In genomic region chr19:4173479-4174211, GRCh38 we compare ENCODE assay signal across 21 cellular contexts. TPM values are rescaled to one million over a fixed set of nuclear protein-coding genes. Genes with fewer than 3 reads are reported as not detected.
DNase-seq lines count a peak whose midpoint lies in the region; ATAC-seq and TF ChIP-seq lines count a peak whose summit lies in the region.
"Had no signal": no experiment of that assay in that cellular context is flagged by ENCODE, and none has a peak within 500 bp of the region (broad histone marks: within the 10 kb centered on the region; RNA-seq: fewer than 3 reads in every experiment).

No MANE protein-coding gene starts in this region.

- peak overlapping the region in 1 of 2 donors; percentile 12 for H3K9ac ChIP-seq in colonic mucosa (ENCODE audit: low read depth in 2 of 2, low read length in 2 of 2)
- H3K9ac ChIP-seq: BLaER1 treated with 17β-estradiol and CSF1 and Interleukin-3, amounts not matched to agents 10 nM and 100 nM had no signal

- WGBS in right lobe of liver (ENCODE audit: insufficient coverage, low coverage, low lambda C conversion rate, missing lambda C conversion rate), result 18% methylated on average over 6 of the region's 11 CpGs

- H3K9me3 ChIP-seq in colonic mucosa, result no peaks in the 10 kb centered on the region
- no peaks in the 10 kb centered on the region for H3K9me3 ChIP-seq in right lobe of liver
- H3K9me3 ChIP-seq in CD4-positive, alpha-beta memory T cell (ENCODE audit: control insufficient read depth in 1 of 2, low read length in 2 of 2), result no peaks in the 10 kb centered on the region
- no peaks in the 10 kb centered on the region for H3K9me3 ChIP-seq in breast epithelium
- H3K9me3 ChIP-seq: BLaER1 treated with 17β-estradiol and CSF1 and Interleukin-3, amounts not matched to agents 10 nM and 100 nM; upper lobe of right lung had no signal

- H3K36me3 ChIP-seq in H7 (replicated peaks; ENCODE audit: control insufficient read depth, insufficient read depth, low read length) (no peaks in the 10 kb centered on the region), colonic mucosa (no peaks in the 10 kb centered on the region), right lobe of liver (peaks cover 6 to 36% (median 19%) of the 10 kb centered on the region in 4 donors), breast epithelium (peaks cover 11% of the 10 kb centered on the region)
- no peaks in the 10 kb centered on the region for H3K36me3 ChIP-seq in CD4-positive, alpha-beta memory T cell (ENCODE audit: insufficient read depth, low read length)

- DNase-seq in H7 (peak; percentile 73), colonic mucosa (no peak), right lobe of liver (no peak), breast epithelium (ENCODE audit: low spot score in 2 of 2) (no peak), C1 segment of cervical spinal cord (lab: John Stamatoyannopoulos, UW) (no peak)
- DNase-seq in CD4-positive, alpha-beta memory T cell, result no peak
- DNase-seq: NCI-H1417 treated with DMSO at 0.1 percent for 48 hours, NCI-H2107 had no signal

- ATAC-seq in right lobe of liver, result no peak

- TF ChIP-seq CTCF in colonic mucosa (IDR thresholded peaks at IDR 0.05) (no peak), right lobe of liver (IDR thresholded peaks at IDR 0.05) (no peak), breast epithelium (IDR thresholded peaks at IDR 0.05) (no peak)

- peak overlapping the region; percentile 20; the same call in 1 of the 2 replicates for H3K4me3 ChIP-seq in H7 (ENCODE audit: insufficient read depth, low read depth, low read length)
- H3K4me3 ChIP-seq in colonic mucosa, result no peak overlapping the region
- no peak overlapping the region for H3K4me3 ChIP-seq in right lobe of liver
- H3K4me3 ChIP-seq in CD4-positive, alpha-beta memory T cell (ENCODE audit: low read length in 2 of 2), result no peak overlapping the region
- no peak overlapping the region for H3K4me3 ChIP-seq in breast epithelium
- H3K4me3 ChIP-seq: BLaER1 treated with 17β-estradiol and CSF1 and Interleukin-3, amounts not matched to agents 10 nM and 100 nM; Peyer's patch; upper lobe of right lung had no signal

- peak overlapping the region; percentile 53 for H3K27ac ChIP-seq in colonic mucosa
- H3K27ac ChIP-seq in right lobe of liver, result no peak overlapping the region
- H3K27ac ChIP-seq in CD4-positive, alpha-beta memory T cell (ENCODE audit: low read depth, low read length), result no peak overlapping the region
- H3K27ac ChIP-seq in breast epithelium, result no peak overlapping the region
- H3K27ac ChIP-seq: BLaER1 treated with 17β-estradiol and CSF1 and Interleukin-3, amounts not matched to agents 10 nM and 100 nM; upper lobe of right lung had no signal

- intact Hi-C loops in colonic mucosa (cut with DNase I) (no loop called here), right lobe of liver (cut with DNase I) (no loop called here), breast epithelium (cut with DNase I; ENCODE audit: low total_unique reads) (no loop called here)
- intact Hi-C loops in CD4-positive, alpha-beta memory T cell (cut with micrococcal nuclease), result no loop called here

- peaks cover 0 to 2% (median 0%) of the 10 kb centered on the region in 8 donors for H3K9me3 Mint-ChIP-seq in CD4-positive, alpha-beta memory T cell

- peaks cover 4 to 10% of the 10 kb centered on the region in 2 donors for H3K36me3 Mint-ChIP-seq in CD4-positive, alpha-beta memory T cell

- POLR2A ChIA-PET in CD4-positive, alpha-beta memory T cell (lab: Charles Lee; ENCODE audit: partially characterized antibody), result no interaction called here

- H3K4me1 ChIP-seq in colonic mucosa (peaks cover 7% of the 10 kb centered on the region), right lobe of liver (peaks cover 0 to 5% (median 0%) of the 10 kb centered on the region in 4 donors), breast epithelium (no peaks in the 10 kb centered on the region)
- no peaks in the 10 kb centered on the region for H3K4me1 ChIP-seq in CD4-positive, alpha-beta memory T cell (ENCODE audit: insufficient read depth, low read length)
- H3K4me1 ChIP-seq: upper lobe of right lung had no signal

- CTCF ChIA-PET in CD4-positive, alpha-beta memory T cell (lab: Charles Lee; ENCODE audit: partially characterized antibody), result no interaction called here

- H3K27ac Mint-ChIP-seq in CD4-positive, alpha-beta memory T cell, result no peak overlapping the region
- H3K27ac Mint-ChIP-seq: activated CD4-positive, alpha-beta T cell treated with anti-CD3 and anti-CD28 coated beads for 36 hours had no signal

- peaks cover 0 to 9% (median 2%) of the 10 kb centered on the region in 4 donors for H3K4me1 Mint-ChIP-seq in CD4-positive, alpha-beta memory T cell
- H3K4me1 Mint-ChIP-seq: activated CD4-positive, alpha-beta T cell treated with anti-CD3 and anti-CD28 coated beads for 36 hours had no signal

- TF ChIP-seq POLR2A in right lobe of liver (IDR thresholded peaks at IDR 0.05) (peak; percentile 2), breast epithelium (IDR thresholded peaks at IDR 0.05) (no peak)

- H3K27me3 ChIP-seq in H7 (ENCODE audit: control insufficient read depth, insufficient read depth, low read length) (peaks cover 3% of the 10 kb centered on the region), colonic mucosa (peaks cover 4% of the 10 kb centered on the region), right lobe of liver (no peaks in the 10 kb centered on the region), breast epithelium (peaks cover 0 to 9% of the 10 kb centered on the region in 2 donors)
- H3K27me3 ChIP-seq in CD4-positive, alpha-beta memory T cell (ENCODE audit: insufficient read depth, low read length), result no peaks in the 10 kb centered on the region
- H3K27me3 ChIP-seq: Peyer's patch had no signal

- H3K27me3 Mint-ChIP-seq in CD4-positive, alpha-beta memory T cell, result peaks cover 0 to 3% of the 10 kb centered on the region in 2 donors

- H3K4me3 Mint-ChIP-seq in CD4-positive, alpha-beta memory T cell, result no peak overlapping the region
- H3K4me3 Mint-ChIP-seq: activated CD4-positive, alpha-beta T cell treated with anti-CD3 and anti-CD28 coated beads for 36 hours had no signal

RNA-seq across cellular contexts. Expression of gene SIRT6, which starts 8.7 kb away (rescaled TPM):
- total RNA-seq in H7 (2014; rRNA removed; shearing (Covaris generic)), result 23.3 and 25.1 TPM in 2 replicates
- total RNA-seq in colonic mucosa (100 to 1,000 TPM in 1 of 2 donors, 10 to 100 TPM in 1; 83.9 to 120 TPM), right lobe of liver (10 to 100 TPM in 3 of 6 experiments, 1 to 10 TPM in 3; 7.9 to 21.6 (median 10.0) TPM), breast epithelium (10 to 100 TPM; 21.5 to 29.8 (median 25.6) TPM)
- total RNA-seq in CD4-positive, alpha-beta memory T cell, result 10 to 100 TPM; 26.8 to 27.0 TPM
- polyA plus RNA-seq in CD4-positive, alpha-beta memory T cell, result 1 to 10 TPM in 1 of 2 donors, under 1 TPM in 1; 0.19 to 5.0 TPM

RNA-seq across cellular contexts. Expression of gene ANKRD24, which starts 8.8 kb away (rescaled TPM):
- total RNA-seq in H7 (2014; rRNA removed; shearing (Covaris generic)), result 1.0 and 1.2 TPM in 2 replicates
- total RNA-seq in colonic mucosa (1 to 10 TPM in 1 of 2 donors, under 1 TPM in 1; 0.35 to 1.8 TPM), right lobe of liver (1 to 10 TPM; 1.2 to 4.8 (median 2.7) TPM), breast epithelium (1 to 10 TPM in 1 of 3 donors, under 1 TPM in 2; 0.80 to 3.2 (median 0.98) TPM)
- 1 to 10 TPM; 1.9 to 2.9 TPM for total RNA-seq in CD4-positive, alpha-beta memory T cell
- polyA plus RNA-seq in CD4-positive, alpha-beta memory T cell, result under 1 TPM in 1 of 2 donors, not detected in 1; 0.20 TPM
- total RNA-seq: skeletal muscle tissue had no signal

RNA-seq across cellular contexts. Expression of gene CREB3L3, which starts 20.2 kb away (rescaled TPM):
- not detected in 2 replicates for total RNA-seq in H7 (2014; rRNA removed; shearing (Covaris generic))
- total RNA-seq in colonic mucosa (1 to 10 TPM; 1.1 to 9.9 TPM), right lobe of liver (100 to 1,000 TPM in 4 of 6 experiments, 10 to 100 TPM in 2; 50.5 to 368 (median 199) TPM), breast epithelium (not detected)
- not detected for total RNA-seq in CD4-positive, alpha-beta memory T cell
- not detected for polyA plus RNA-seq in CD4-positive, alpha-beta memory T cell
- total RNA-seq: activated CD4-positive, alpha-beta T cell treated with anti-CD3 and anti-CD28 coated beads for 36 hours; activated CD8-positive, alpha-beta memory T cell treated with anti-CD3 and anti-CD28 coated beads for 36 hours; bronchial epithelial cell; H4; IMR-90; lower leg skin; NCI-H460; pulmonary artery endothelial cell; skeletal muscle tissue; subcutaneous adipose tissue; upper lobe of right lung had no signal
- polyA plus RNA-seq: IMR-90 had no signal

RNA-seq across cellular contexts. Expression of gene MAP2K2, which starts 49.7 kb away (rescaled TPM):
- 221 and 226 TPM in 2 replicates for total RNA-seq in H7 (2014; rRNA removed; shearing (Covaris generic))
- total RNA-seq in colonic mucosa (100 to 1,000 TPM; 211 to 260 TPM), right lobe of liver (10 to 100 TPM; 50.2 to 75.7 (median 59.8) TPM), breast epithelium (10 to 100 TPM; 50.8 to 72.8 (median 64.5) TPM)
- total RNA-seq in CD4-positive, alpha-beta memory T cell, result 100 to 1,000 TPM; 125 to 126 TPM
- 100 to 1,000 TPM in 1 of 2 donors, 10 to 100 TPM in 1; 44.0 to 101 TPM for polyA plus RNA-seq in CD4-positive, alpha-beta memory T cell

RNA-seq across cellular contexts. Expression of gene EBI3, which starts 55.7 kb away (rescaled TPM):
- total RNA-seq in H7 (2014; rRNA removed; shearing (Covaris generic)), result 0.10 and 0.67 TPM in 2 replicates
- 1 to 10 TPM in 1 of 2 donors, under 1 TPM in 1; 0.56 to 1.6 TPM for total RNA-seq in colonic mucosa
- 1 to 10 TPM in 5 of 6 experiments, under 1 TPM in 1; 0.73 to 4.1 (median 2.0) TPM for total RNA-seq in right lobe of liver
- not detected for total RNA-seq in CD4-positive, alpha-beta memory T cell
- polyA plus RNA-seq in CD4-positive, alpha-beta memory T cell, result under 1 TPM in 1 of 2 donors, not detected in 1; 0.26 TPM
- total RNA-seq in breast epithelium, result 10 to 100 TPM in 1 of 3 donors, 1 to 10 TPM in 1, under 1 TPM in 1; 0.66 to 12.6 (median 8.2) TPM
- total RNA-seq: bronchial epithelial cell, skeletal muscle tissue had no signal

Comparison
In these comparisons a context has a peak if more than half of its experiments do, and no peak if none do; other contexts are left out.
1. RNA of gene CREB3L3, which starts 20.2 kb away (total RNA-seq): 50.5 to 368 TPM in right lobe of liver; 1.1 to 9.9 TPM in colonic mucosa, not detected in H7, not detected in CD4-positive, alpha-beta memory T cell and not detected in breast epithelium; every median in the first group is over 4 times any median in the second.